8 cellular contexts compared by ENCODE assay signal in genomic region chr10:126749030-126749655, GRCh38.
DNase-seq lines count a peak whose midpoint lies in the region; ATAC-seq and TF ChIP-seq lines count a peak whose summit lies in the region.

No MANE protein-coding gene starts in this region.

- intact Hi-C loops in CD4-positive, alpha-beta memory T cell (cut with micrococcal nuclease): no loop called here
- intact Hi-C loops in left colon (cut with DNase I, micrococcal nuclease): no loop called here

- H3K4me1 ChIP-seq in CD4-positive, alpha-beta memory T cell (ENCODE audit: insufficient read depth, low read length): no peaks in the 10 kb centered on the region

- POLR2A ChIA-PET in CD4-positive, alpha-beta memory T cell (lab: Charles Lee; ENCODE audit: partially characterized antibody): no interaction called here

- peaks cover 0 to 3% of the 10 kb centered on the region in 2 donors for H3K27me3 Mint-ChIP-seq in CD4-positive, alpha-beta memory T cell
- peaks cover 10% of the 10 kb centered on the region for H3K27me3 Mint-ChIP-seq in chondrocyte (ENCODE audit: low read depth)

- ATAC-seq in GM21360 (IDR thresholded peaks at IDR 0.05; ENCODE audit: unreplicated experiment) (peak; percentile 72), left colon (peak; percentile 86)

- no peak for TF ChIP-seq POLR2A in NB4 (IDR thresholded peaks at IDR 0.05; ENCODE audit: extremely low read depth, insufficient read length)

- no peak overlapping the region for H3K27ac ChIP-seq in CD4-positive, alpha-beta memory T cell (ENCODE audit: low read depth, low read length)

- no peaks in the 10 kb centered on the region for H3K9me3 ChIP-seq in CD4-positive, alpha-beta memory T cell (ENCODE audit: control insufficient read depth in 1 of 2, low read length in 2 of 2)

- peaks cover 0 to 12% (median 0%) of the 10 kb centered on the region in 8 donors for H3K9me3 Mint-ChIP-seq in CD4-positive, alpha-beta memory T cell
- H3K9me3 Mint-ChIP-seq in chondrocyte (ENCODE audit: low read depth): no peaks in the 10 kb centered on the region

- no peaks in the 10 kb centered on the region for H3K4me1 Mint-ChIP-seq in CD4-positive, alpha-beta memory T cell
- no peaks in the 10 kb centered on the region for H3K4me1 Mint-ChIP-seq in chondrocyte (ENCODE audit: low read depth)

- H3K36me3 Mint-ChIP-seq in CD4-positive, alpha-beta memory T cell: no peaks in the 10 kb centered on the region
- H3K36me3 Mint-ChIP-seq in chondrocyte (ENCODE audit: low read depth): no peaks in the 10 kb centered on the region

- TF ChIP-seq CTCF in NB4 (IDR thresholded peaks at IDR 0.05; ENCODE audit: low read depth, low read length) (peak; percentile 81), WI38 (IDR thresholded peaks at IDR 0.05; ENCODE audit: low read depth, low read length) (peak; percentile 73), chondrocyte (IDR thresholded peaks at IDR 0.05) (peak; percentile 93)

- CTCF ChIA-PET in CD4-positive, alpha-beta memory T cell (lab: Charles Lee; ENCODE audit: partially characterized antibody): no interaction called here

- H3K27me3 ChIP-seq in CD4-positive, alpha-beta memory T cell (ENCODE audit: insufficient read depth, low read length): no peaks in the 10 kb centered on the region

- H3K4me3 ChIP-seq in CD4-positive, alpha-beta memory T cell (ENCODE audit: low read length in 2 of 2): no peak overlapping the region
- no peak overlapping the region for H3K4me3 ChIP-seq in NB4 (ENCODE audit: low read depth, low read length)
- H3K4me3 ChIP-seq in WI38 (ENCODE audit: low read depth, low read length): no peak overlapping the region

- H3K27ac Mint-ChIP-seq in CD4-positive, alpha-beta memory T cell: no peak overlapping the region
- no peak overlapping the region for H3K27ac Mint-ChIP-seq in chondrocyte (ENCODE audit: unreplicated experiment)

- H3K4me3 Mint-ChIP-seq in CD4-positive, alpha-beta memory T cell: no peak overlapping the region
- H3K4me3 Mint-ChIP-seq in chondrocyte (ENCODE audit: unreplicated experiment): no peak overlapping the region

- H3K36me3 ChIP-seq in CD4-positive, alpha-beta memory T cell (ENCODE audit: insufficient read depth, low read length): no peaks in the 10 kb centered on the region

- peak in 4 of 5 donors; percentile 6 to 30 (median 20) for DNase-seq in CD4-positive, alpha-beta memory T cell
- peak; percentile 65 for DNase-seq in NB4 (ENCODE audit: low read depth)
- no peak for DNase-seq in chondrocyte (ENCODE audit: low spot score)
- DNase-seq in left colon: peak; percentile 31 to 80
- DNase-seq in stimulated activated CD4-positive, alpha-beta T cell treated with anti-CD3 and anti-CD28 coated beads, Interleukin-4, amount 100 ng/mL, for 1 hour: peak; percentile 48
- DNase-seq in cerebellar nuclear complex (lab: John Stamatoyannopoulos, UW): no peak

Comparison
In these comparisons a context has a peak if more than half of its experiments do, and no peak if none do; other contexts are left out.
1. DNase-seq: peak in CD4-positive, alpha-beta memory T cell (4 of 5), NB4 (single experiment), left colon (2 of 2) and stimulated activated CD4-positive, alpha-beta T cell treated with anti-CD3 and anti-CD28 coated beads, Interleukin-4, amount 100 ng/mL, for 1 hour (single experiment); none in chondrocyte (single experiment) and cerebellar nuclear complex (0 of 2).
2. Peak in every context shown above with its lines, with median percentiles within 50 percentile points of each other: CTCF ChIP-seq.